16 cellular contexts compared by ENCODE assay signal in the genomic region with DNA sequence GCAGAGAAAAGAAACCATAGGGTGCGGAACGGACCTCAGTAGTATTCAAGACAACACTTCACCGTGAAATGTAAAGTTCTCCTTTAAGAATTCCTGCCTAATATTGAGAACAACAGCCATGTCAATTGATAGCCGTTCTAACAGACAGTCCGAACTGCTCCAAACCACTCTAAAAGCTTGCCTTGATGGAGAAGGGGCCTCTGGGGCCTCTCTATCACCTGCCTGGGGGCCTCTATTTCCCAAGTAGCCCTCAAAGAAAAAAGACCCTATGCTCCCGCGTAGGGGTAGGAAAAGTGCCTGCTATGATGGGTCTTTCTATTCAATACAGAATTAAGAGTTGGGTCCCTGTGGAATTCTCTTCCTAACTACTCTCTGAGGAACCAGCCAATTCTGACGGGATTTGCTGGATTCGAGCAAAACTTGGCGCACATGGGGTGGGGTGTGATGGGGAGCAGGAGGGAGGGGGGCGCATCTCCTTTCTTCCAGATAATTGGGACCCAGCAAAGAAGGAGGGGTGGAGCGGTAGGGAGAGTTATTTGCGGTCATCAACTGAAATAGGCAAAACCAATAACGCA. TPM values are rescaled to one million over a fixed set of nuclear protein-coding genes. Genes with fewer than 3 reads are reported as not detected.
DNase-seq lines count a peak whose midpoint lies in the region; ATAC-seq, FAIRE-seq and TF ChIP-seq lines count a peak whose summit lies in the region.
"Had no signal": no experiment of that assay in that cellular context is flagged by ENCODE, and none has a peak within 500 bp of the region (broad histone marks: within the 10 kb centered on the region; RNA-seq: fewer than 3 reads in every experiment).

No MANE protein-coding gene starts in this region.

- no peak overlapping the region for H3K4me3 Mint-ChIP-seq in T-helper 1 cell treated with Interleukin-12 subunit alpha and Interleukin-12 subunit beta and Interleukin-4 antibody, amounts not matched to agents 30 μg/mL and 1 μg/mL, for 36 hours
- no peak overlapping the region for H3K4me3 Mint-ChIP-seq in astrocyte (ENCODE audit: unreplicated experiment)
- peak overlapping the region; percentile 88 for H3K4me3 Mint-ChIP-seq in type B pancreatic cell

- H3K27me3 Mint-ChIP-seq in T-helper 1 cell treated with Interleukin-12 subunit alpha and Interleukin-12 subunit beta and Interleukin-4 antibody, amounts not matched to agents 30 μg/mL and 1 μg/mL, for 36 hours (ENCODE audit: low read depth), result peaks cover 95% of the 10 kb centered on the region
- H3K27me3 Mint-ChIP-seq in astrocyte (ENCODE audit: low read depth, unreplicated experiment) (peaks cover 97% of the 10 kb centered on the region), type B pancreatic cell (peaks cover 98% of the 10 kb centered on the region)

- no peaks in the 10 kb centered on the region for H3K36me3 Mint-ChIP-seq in T-helper 1 cell treated with Interleukin-12 subunit alpha and Interleukin-12 subunit beta and Interleukin-4 antibody, amounts not matched to agents 30 μg/mL and 1 μg/mL, for 36 hours (ENCODE audit: low read depth)
- peaks cover 7% of the 10 kb centered on the region for H3K36me3 Mint-ChIP-seq in astrocyte (ENCODE audit: low read depth, unreplicated experiment)
- peaks cover 13% of the 10 kb centered on the region for H3K36me3 Mint-ChIP-seq in type B pancreatic cell

- H3K79me2 ChIP-seq in astrocyte (ENCODE audit: insufficient read depth, low read length), result no peaks in the 10 kb centered on the region

- H3K27me3 ChIP-seq in astrocyte (ENCODE audit: insufficient read depth, low read length), result peaks cover 94% of the 10 kb centered on the region
- H3K27me3 ChIP-seq in right atrium auricular region, result peaks cover 42 to 86% of the 10 kb centered on the region in 2 donors

- H3K4me2 ChIP-seq in astrocyte (ENCODE audit: low read length), result no peak overlapping the region

- peak overlapping the region; percentile 47 for H3K27ac Mint-ChIP-seq in T-helper 1 cell treated with Interleukin-12 subunit alpha and Interleukin-12 subunit beta and Interleukin-4 antibody, amounts not matched to agents 30 μg/mL and 1 μg/mL, for 36 hours
- H3K27ac Mint-ChIP-seq in astrocyte (ENCODE audit: unreplicated experiment) (peak overlapping the region; percentile 47), type B pancreatic cell (peak overlapping the region; percentile 68)

- no peaks in the 10 kb centered on the region for H3K4me1 Mint-ChIP-seq in T-helper 1 cell treated with Interleukin-12 subunit alpha and Interleukin-12 subunit beta and Interleukin-4 antibody, amounts not matched to agents 30 μg/mL and 1 μg/mL, for 36 hours (ENCODE audit: low read depth)
- H3K4me1 Mint-ChIP-seq in astrocyte (ENCODE audit: low read depth, unreplicated experiment) (peaks cover 1% of the 10 kb centered on the region), type B pancreatic cell (ENCODE audit: unreplicated experiment) (peaks cover 58% of the 10 kb centered on the region)

- H3K9ac ChIP-seq in astrocyte (ENCODE audit: low read length) (no peak overlapping the region), kidney (ENCODE audit: low read length in 2 of 2) (no peak overlapping the region)

- FAIRE-seq in astrocyte (lab: Jason Lieb, UNC) (no peak), kidney (lab: Jason Lieb, UNC) (no peak)

- H3K4me1 ChIP-seq in astrocyte (ENCODE audit: insufficient read depth, low read length) (no peaks in the 10 kb centered on the region), kidney (ENCODE audit: control insufficient read depth in 1 of 2, insufficient read depth in 1 of 2, low read depth in 1 of 2, low read length in 2 of 2) (no peaks in the 10 kb centered on the region), right atrium auricular region (peaks cover 0 to 14% of the 10 kb centered on the region in 2 donors)

- H4K20me1 ChIP-seq in astrocyte (ENCODE audit: insufficient read depth, low read length), result no peaks in the 10 kb centered on the region

- intact Hi-C loops in kidney (cut with DNase I), result no loop called here

- no peak for ATAC-seq in HG03521 (IDR thresholded peaks at IDR 0.05; ENCODE audit: unreplicated experiment)
- ATAC-seq in GM21717 (IDR thresholded peaks at IDR 0.05; ENCODE audit: unreplicated experiment), result no peak
- ATAC-seq: HCT116 had no signal

- H3K9me3 Mint-ChIP-seq in T-helper 1 cell treated with Interleukin-12 subunit alpha and Interleukin-12 subunit beta and Interleukin-4 antibody, amounts not matched to agents 30 μg/mL and 1 μg/mL, for 36 hours, result no peaks in the 10 kb centered on the region
- peaks cover 34% of the 10 kb centered on the region for H3K9me3 Mint-ChIP-seq in astrocyte (ENCODE audit: unreplicated experiment)
- peaks cover 7% of the 10 kb centered on the region for H3K9me3 Mint-ChIP-seq in type B pancreatic cell

- H3K27ac ChIP-seq in astrocyte (ENCODE audit: low read depth, low read length) (no peak overlapping the region), kidney (ENCODE audit: low read depth in 2 of 2, low read length in 2 of 2) (no peak overlapping the region), right atrium auricular region (no peak overlapping the region)

- no peak overlapping the region for H2AFZ ChIP-seq in astrocyte (ENCODE audit: low read depth, low read length)

- no peaks in the 10 kb centered on the region for H3K36me3 ChIP-seq in astrocyte (ENCODE audit: insufficient read depth, low read length)
- H3K36me3 ChIP-seq in kidney (ENCODE audit: control insufficient read depth in 1 of 2, insufficient read depth in 2 of 2, low read length in 2 of 2), result no peaks in the 10 kb centered on the region
- no peaks in the 10 kb centered on the region for H3K36me3 ChIP-seq in right atrium auricular region

- H3K9me3 ChIP-seq in astrocyte (ENCODE audit: insufficient read depth, low read depth, low read length) (peaks cover 4% of the 10 kb centered on the region), kidney (ENCODE audit: control insufficient read depth in 1 of 2, low read length in 2 of 2) (no peaks in the 10 kb centered on the region), right atrium auricular region (no peaks in the 10 kb centered on the region)

- H3K4me3 ChIP-seq in astrocyte (ENCODE audit: insufficient read depth, low read depth, low read length) (no peak overlapping the region), kidney (ENCODE audit: low read length in 2 of 2) (no peak overlapping the region), right atrium auricular region (no peak overlapping the region)

- no peak for DNase-seq in T-helper 1 cell
- DNase-seq in astrocyte (ENCODE audit: low read depth), result no peak
- DNase-seq in kidney, result peak; percentile 9
- DNase-seq in type B pancreatic cell (ENCODE audit: extremely low spot score, unreplicated experiment), result no peak
- DNase-seq in right atrium auricular region (ENCODE audit: low spot score), result no peak
- DNase-seq: 8988T, C1 segment of cervical spinal cord, DMS 273 treated with DMSO at 0.1 percent for 48 hours, KG1, NCI-H1048, NCI-H1694, NCI-H446 treated with DMSO at 0.1 percent for 48 hours had no signal

- no peak for TF ChIP-seq CTCF in astrocyte (IDR thresholded peaks at IDR 0.05; ENCODE audit: insufficient read depth, low read depth, low read length)
- no peak for TF ChIP-seq CTCF in kidney (IDR thresholded peaks at IDR 0.05; ENCODE audit: borderline replicate concordance, extremely low read depth, insufficient read depth)
- no peak for TF ChIP-seq CTCF in type B pancreatic cell (conservative IDR thresholded peaks at IDR 0.05)
- no peak for TF ChIP-seq CTCF in right atrium auricular region (IDR thresholded peaks at IDR 0.05)

RNA-seq across cellular contexts. Expression of a gene that starts 8.3 kb away (rescaled TPM):
- total RNA-seq in astrocyte (0.25 TPM in 1 of 2 replicates, not detected in the other), kidney (0.13 TPM), type B pancreatic cell (ENCODE audit: low replicate concordance) (3.5 and 25.5 TPM in 2 replicates), right atrium auricular region (not detected)
- polyA plus RNA-seq in kidney (ENCODE audit: insufficient read depth, low read depth, low replicate concordance), result not detected

RNA-seq across cellular contexts. Expression of a gene that starts 27.6 kb away (rescaled TPM):
- total RNA-seq in astrocyte (1.3 and 1.9 TPM in 2 replicates), kidney (0.82 TPM), type B pancreatic cell (ENCODE audit: low replicate concordance) (21.0 and 37.9 TPM in 2 replicates), right atrium auricular region (not detected)
- not detected for polyA plus RNA-seq in kidney (ENCODE audit: insufficient read depth, low read depth, low replicate concordance)
